2 cellular contexts compared by ENCODE assay signal in genomic region chr4:153643406-153644016, GRCh38.
TF ChIP-seq lines count a peak whose summit lies in the region.

No MANE protein-coding gene starts in this region.

TF ChIP-seq in GM23338, 12 proteins besides CTCF, POLR2A, EP300 and RAD21 (continued from another document):
- TF ChIP-seq NANOG (IDR thresholded peaks at IDR 0.05; ENCODE audit: borderline replicate concordance) (no peak), CREB1 (CRISPR knock-in tag; IDR thresholded peaks at IDR 0.05; ENCODE audit: low read depth) (no peak), POLR2AphosphoS5 (IDR thresholded peaks at IDR 0.05; ENCODE audit: low read depth) (no peak), EZH2 (IDR thresholded peaks at IDR 0.05; ENCODE audit: low read depth, unreplicated experiment) (no peak), STAT1 (IDR thresholded peaks at IDR 0.05; ENCODE audit: unreplicated experiment) (no peak), ZNF331 (CRISPR knock-in tag; IDR thresholded peaks at IDR 0.05; ENCODE audit: low read depth) (no peak), EZH2phosphoT487 (IDR thresholded peaks at IDR 0.05; ENCODE audit: unreplicated experiment) (no peak), ZNF114 (CRISPR knock-in tag; IDR thresholded peaks at IDR 0.05) (no peak)
- TF ChIP-seq, protein P1, sequence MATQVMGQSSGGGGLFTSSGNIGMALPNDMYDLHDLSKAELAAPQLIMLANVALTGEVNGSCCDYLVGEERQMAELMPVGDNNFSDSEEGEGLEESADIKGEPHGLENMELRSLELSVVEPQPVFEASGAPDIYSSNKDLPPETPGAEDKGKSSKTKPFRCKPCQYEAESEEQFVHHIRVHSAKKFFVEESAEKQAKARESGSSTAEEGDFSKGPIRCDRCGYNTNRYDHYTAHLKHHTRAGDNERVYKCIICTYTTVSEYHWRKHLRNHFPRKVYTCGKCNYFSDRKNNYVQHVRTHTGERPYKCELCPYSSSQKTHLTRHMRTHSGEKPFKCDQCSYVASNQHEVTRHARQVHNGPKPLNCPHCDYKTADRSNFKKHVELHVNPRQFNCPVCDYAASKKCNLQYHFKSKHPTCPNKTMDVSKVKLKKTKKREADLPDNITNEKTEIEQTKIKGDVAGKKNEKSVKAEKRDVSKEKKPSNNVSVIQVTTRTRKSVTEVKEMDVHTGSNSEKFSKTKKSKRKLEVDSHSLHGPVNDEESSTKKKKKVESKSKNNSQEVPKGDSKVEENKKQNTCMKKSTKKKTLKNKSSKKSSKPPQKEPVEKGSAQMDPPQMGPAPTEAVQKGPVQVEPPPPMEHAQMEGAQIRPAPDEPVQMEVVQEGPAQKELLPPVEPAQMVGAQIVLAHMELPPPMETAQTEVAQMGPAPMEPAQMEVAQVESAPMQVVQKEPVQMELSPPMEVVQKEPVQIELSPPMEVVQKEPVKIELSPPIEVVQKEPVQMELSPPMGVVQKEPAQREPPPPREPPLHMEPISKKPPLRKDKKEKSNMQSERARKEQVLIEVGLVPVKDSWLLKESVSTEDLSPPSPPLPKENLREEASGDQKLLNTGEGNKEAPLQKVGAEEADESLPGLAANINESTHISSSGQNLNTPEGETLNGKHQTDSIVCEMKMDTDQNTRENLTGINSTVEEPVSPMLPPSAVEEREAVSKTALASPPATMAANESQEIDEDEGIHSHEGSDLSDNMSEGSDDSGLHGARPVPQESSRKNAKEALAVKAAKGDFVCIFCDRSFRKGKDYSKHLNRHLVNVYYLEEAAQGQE (IDR thresholded peaks at IDR 0.05; ENCODE audit: unreplicated experiment), result no peak
- TF ChIP-seq, protein P2, sequence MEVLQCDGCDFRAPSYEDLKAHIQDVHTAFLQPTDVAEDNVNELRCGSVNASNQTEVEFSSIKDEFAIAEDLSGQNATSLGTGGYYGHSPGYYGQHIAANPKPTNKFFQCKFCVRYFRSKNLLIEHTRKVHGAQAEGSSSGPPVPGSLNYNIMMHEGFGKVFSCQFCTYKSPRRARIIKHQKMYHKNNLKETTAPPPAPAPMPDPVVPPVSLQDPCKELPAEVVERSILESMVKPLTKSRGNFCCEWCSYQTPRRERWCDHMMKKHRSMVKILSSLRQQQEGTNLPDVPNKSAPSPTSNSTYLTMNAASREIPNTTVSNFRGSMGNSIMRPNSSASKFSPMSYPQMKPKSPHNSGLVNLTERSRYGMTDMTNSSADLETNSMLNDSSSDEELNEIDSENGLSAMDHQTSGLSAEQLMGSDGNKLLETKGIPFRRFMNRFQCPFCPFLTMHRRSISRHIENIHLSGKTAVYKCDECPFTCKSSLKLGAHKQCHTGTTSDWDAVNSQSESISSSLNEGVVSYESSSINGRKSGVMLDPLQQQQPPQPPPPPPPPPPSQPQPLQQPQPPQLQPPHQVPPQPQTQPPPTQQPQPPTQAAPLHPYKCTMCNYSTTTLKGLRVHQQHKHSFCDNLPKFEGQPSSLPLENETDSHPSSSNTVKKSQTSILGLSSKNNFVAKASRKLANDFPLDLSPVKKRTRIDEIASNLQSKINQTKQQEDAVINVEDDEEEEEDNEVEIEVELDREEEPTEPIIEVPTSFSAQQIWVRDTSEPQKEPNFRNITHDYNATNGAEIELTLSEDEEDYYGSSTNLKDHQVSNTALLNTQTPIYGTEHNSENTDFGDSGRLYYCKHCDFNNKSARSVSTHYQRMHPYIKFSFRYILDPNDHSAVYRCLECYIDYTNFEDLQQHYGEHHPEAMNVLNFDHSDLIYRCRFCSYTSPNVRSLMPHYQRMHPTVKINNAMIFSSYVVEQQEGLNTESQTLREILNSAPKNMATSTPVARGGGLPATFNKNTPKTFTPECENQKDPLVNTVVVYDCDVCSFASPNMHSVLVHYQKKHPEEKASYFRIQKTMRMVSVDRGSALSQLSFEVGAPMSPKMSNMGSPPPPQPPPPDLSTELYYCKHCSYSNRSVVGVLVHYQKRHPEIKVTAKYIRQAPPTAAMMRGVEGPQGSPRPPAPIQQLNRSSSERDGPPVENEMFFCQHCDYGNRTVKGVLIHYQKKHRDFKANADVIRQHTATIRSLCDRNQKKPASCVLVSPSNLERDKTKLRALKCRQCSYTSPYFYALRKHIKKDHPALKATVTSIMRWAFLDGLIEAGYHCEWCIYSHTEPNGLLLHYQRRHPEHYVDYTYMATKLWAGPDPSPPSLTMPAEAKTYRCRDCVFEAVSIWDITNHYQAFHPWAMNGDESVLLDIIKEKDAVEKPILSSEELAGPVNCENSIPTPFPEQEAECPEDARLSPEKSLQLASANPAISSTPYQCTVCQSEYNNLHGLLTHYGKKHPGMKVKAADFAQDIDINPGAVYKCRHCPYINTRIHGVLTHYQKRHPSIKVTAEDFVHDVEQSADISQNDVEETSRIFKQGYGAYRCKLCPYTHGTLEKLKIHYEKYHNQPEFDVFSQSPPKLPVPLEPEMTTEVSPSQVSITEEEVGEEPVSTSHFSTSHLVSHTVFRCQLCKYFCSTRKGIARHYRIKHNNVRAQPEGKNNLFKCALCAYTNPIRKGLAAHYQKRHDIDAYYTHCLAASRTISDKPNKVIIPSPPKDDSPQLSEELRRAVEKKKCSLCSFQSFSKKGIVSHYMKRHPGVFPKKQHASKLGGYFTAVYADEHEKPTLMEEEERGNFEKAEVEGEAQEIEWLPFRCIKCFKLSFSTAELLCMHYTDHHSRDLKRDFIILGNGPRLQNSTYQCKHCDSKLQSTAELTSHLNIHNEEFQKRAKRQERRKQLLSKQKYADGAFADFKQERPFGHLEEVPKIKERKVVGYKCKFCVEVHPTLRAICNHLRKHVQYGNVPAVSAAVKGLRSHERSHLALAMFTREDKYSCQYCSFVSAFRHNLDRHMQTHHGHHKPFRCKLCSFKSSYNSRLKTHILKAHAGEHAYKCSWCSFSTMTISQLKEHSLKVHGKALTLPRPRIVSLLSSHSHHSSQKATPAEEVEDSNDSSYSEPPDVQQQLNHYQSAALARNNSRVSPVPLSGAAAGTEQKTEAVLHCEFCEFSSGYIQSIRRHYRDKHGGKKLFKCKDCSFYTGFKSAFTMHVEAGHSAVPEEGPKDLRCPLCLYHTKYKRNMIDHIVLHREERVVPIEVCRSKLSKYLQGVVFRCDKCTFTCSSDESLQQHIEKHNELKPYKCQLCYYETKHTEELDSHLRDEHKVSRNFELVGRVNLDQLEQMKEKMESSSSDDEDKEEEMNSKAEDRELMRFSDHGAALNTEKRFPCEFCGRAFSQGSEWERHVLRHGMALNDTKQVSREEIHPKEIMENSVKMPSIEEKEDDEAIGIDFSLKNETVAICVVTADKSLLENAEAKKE (CRISPR knock-in tag; IDR thresholded peaks at IDR 0.05), result no peak
- TF ChIP-seq, protein P3, sequence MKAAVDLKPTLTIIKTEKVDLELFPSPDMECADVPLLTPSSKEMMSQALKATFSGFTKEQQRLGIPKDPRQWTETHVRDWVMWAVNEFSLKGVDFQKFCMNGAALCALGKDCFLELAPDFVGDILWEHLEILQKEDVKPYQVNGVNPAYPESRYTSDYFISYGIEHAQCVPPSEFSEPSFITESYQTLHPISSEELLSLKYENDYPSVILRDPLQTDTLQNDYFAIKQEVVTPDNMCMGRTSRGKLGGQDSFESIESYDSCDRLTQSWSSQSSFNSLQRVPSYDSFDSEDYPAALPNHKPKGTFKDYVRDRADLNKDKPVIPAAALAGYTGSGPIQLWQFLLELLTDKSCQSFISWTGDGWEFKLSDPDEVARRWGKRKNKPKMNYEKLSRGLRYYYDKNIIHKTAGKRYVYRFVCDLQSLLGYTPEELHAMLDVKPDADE (IDR thresholded peaks at IDR 0.05), result no peak
TF ChIP-seq in GM23338: peak in this region for 0.

TF ChIP-seq in endothelial cell of umbilical vein, 7 proteins besides CTCF, POLR2A, EP300 and RAD21:
- TF ChIP-seq MAX (IDR thresholded peaks at IDR 0.05; ENCODE audit: insufficient read depth, insufficient read length) (no peak), EZH2 (IDR thresholded peaks at IDR 0.05; ENCODE audit: borderline replicate concordance, low read depth, low read length, severe bottlenecking) (no peak), MYC (IDR thresholded peaks at IDR 0.05; ENCODE audit: low read depth, low read length) (no peak), JUN (IDR thresholded peaks at IDR 0.05; ENCODE audit: borderline replicate concordance, insufficient read depth, insufficient read length, low read depth) (no peak), FOS (IDR thresholded peaks at IDR 0.05; ENCODE audit: borderline replicate concordance, insufficient read depth, low read length) (no peak), GATA2 (IDR thresholded peaks at IDR 0.05; ENCODE audit: insufficient read depth, insufficient read length, low read depth, low read length) (no peak), POLR2AphosphoS5 (IDR thresholded peaks at IDR 0.05; ENCODE audit: insufficient read depth, low read depth, low read length) (no peak)
